ENCODE assay signal across 17 cellular contexts in genomic region chr11:120632579-120632978, GRCh38.
DNase-seq lines count a peak whose midpoint lies in the region; ATAC-seq, FAIRE-seq and TF ChIP-seq lines count a peak whose summit lies in the region.
"Had no signal": no experiment of that assay in that cellular context is flagged by ENCODE, and none has a peak within 500 bp of the region (broad histone marks: within the 10 kb centered on the region; RNA-seq: fewer than 3 reads in every experiment).

No MANE protein-coding gene starts in this region.

- no peak overlapping the region for H3K9ac ChIP-seq in OCI-LY3 (ENCODE audit: low read length)
- no peak overlapping the region for H3K9ac ChIP-seq in keratinocyte (ENCODE audit: control insufficient read depth, extremely low read depth, insufficient read depth, low read length)
- H3K9ac ChIP-seq: parathyroid adenoma had no signal

- TF ChIP-seq CTCF in GM12874 (IDR thresholded peaks at IDR 0.05; ENCODE audit: insufficient read depth, low read depth, low read length) (peak; percentile 64), OCI-LY3 (IDR thresholded peaks at IDR 0.05; ENCODE audit: low read depth, low read length) (peak; percentile 37), keratinocyte (optimal IDR thresholded peaks at IDR 0.05 in 1 of 3, IDR thresholded peaks at IDR 0.05 in 1 of 3, conservative IDR thresholded peaks at IDR 0.05 in 1 of 3; ENCODE audit: extremely low read depth in 1 of 3, insufficient read depth in 2 of 3, low read length in 3 of 3) (peak in 2 of 3 experiments; percentile 26 to 30)

- no peak for DNase-seq in keratinocyte (ENCODE audit: low read depth, low spot score)
- DNase-seq in activated T-cell treated with anti-CD3 and anti-CD28 coated beads, Interleukin-2, amount 50 U/mL, for 72 hours: no peak
- no peak for DNase-seq in NCI-H146 treated with DMSO at 0.1 percent for 48 hours (lab: John Stamatoyannopoulos, UW; ENCODE audit: unreplicated experiment)
- DNase-seq in superior temporal gyrus (ENCODE audit: extremely low spot score): no peak
- DNase-seq: activated CD4-positive, alpha-beta T cell treated with anti-CD3 and anti-CD28 coated beads, Interleukin-2, amount 50 U/mL, for 1 hour; activated gamma-delta T cell treated with Interleukin-2 at 50 U/mL for 16 hours; DMS153; NCI-H2171; thyroid gland had no signal

- H3K9me3 Mint-ChIP-seq in activated T-cell treated with anti-CD3 and anti-CD28 coated beads, Interleukin-2, amount 50 U/mL, for 72 hours: no peaks in the 10 kb centered on the region

- H4K20me1 ChIP-seq in OCI-LY3 (ENCODE audit: insufficient read depth, low read length) (no peaks in the 10 kb centered on the region), keratinocyte (ENCODE audit: control insufficient read depth, extremely low read depth, insufficient read depth, low read length) (no peaks in the 10 kb centered on the region)

- no peaks in the 10 kb centered on the region for H3K4me1 Mint-ChIP-seq in activated T-cell treated with anti-CD3 and anti-CD28 coated beads, Interleukin-2, amount 50 U/mL, for 72 hours (ENCODE audit: low read depth)

- no peak overlapping the region for H3K27ac Mint-ChIP-seq in activated T-cell treated with anti-CD3 and anti-CD28 coated beads, Interleukin-2, amount 50 U/mL, for 72 hours

- no peak overlapping the region for H3K4me3 Mint-ChIP-seq in activated T-cell treated with anti-CD3 and anti-CD28 coated beads, Interleukin-2, amount 50 U/mL, for 72 hours

- peak; percentile 54 for ATAC-seq in GM21723 (IDR thresholded peaks at IDR 0.05; ENCODE audit: unreplicated experiment)
- ATAC-seq in activated T-cell treated with anti-CD3 and anti-CD28 coated beads, Interleukin-2, amount 50 U/mL, for 72 hours (replicated peaks in 1 of 2): no peak
- no peak for ATAC-seq in HG02588 (IDR thresholded peaks at IDR 0.05; ENCODE audit: unreplicated experiment)
- ATAC-seq: gastroesophageal sphincter had no signal

- no peak overlapping the region for H3K4me2 ChIP-seq in OCI-LY3 (ENCODE audit: low read length)
- no peak overlapping the region for H3K4me2 ChIP-seq in keratinocyte (ENCODE audit: control insufficient read depth, extremely low read depth, insufficient read depth, low read depth, low read length)

- H3K79me2 ChIP-seq in OCI-LY3 (ENCODE audit: low read length) (no peaks in the 10 kb centered on the region), keratinocyte (ENCODE audit: control insufficient read depth, insufficient read depth, low read length) (no peaks in the 10 kb centered on the region)
- H3K79me2 ChIP-seq: parathyroid adenoma had no signal

- H2AFZ ChIP-seq in OCI-LY3 (ENCODE audit: low read depth, low read length): no peak overlapping the region
- no peak overlapping the region for H2AFZ ChIP-seq in keratinocyte (ENCODE audit: control insufficient read depth, low read length)
- H2AFZ ChIP-seq: parathyroid adenoma had no signal

- no peaks in the 10 kb centered on the region for H3K9me3 ChIP-seq in OCI-LY3 (ENCODE audit: insufficient read depth, low read length)
- H3K9me3 ChIP-seq in keratinocyte (ENCODE audit: control insufficient read depth, low read depth, low read length): no peaks in the 10 kb centered on the region
- H3K9me3 ChIP-seq: gastroesophageal sphincter, SJSA1, thyroid gland had no signal

- no peaks in the 10 kb centered on the region for H3K27me3 ChIP-seq in OCI-LY3 (ENCODE audit: low read depth, low read length)
- H3K27me3 ChIP-seq in keratinocyte (ENCODE audit: control insufficient read depth, extremely low read depth, insufficient read depth, low read length): peaks cover 32% of the 10 kb centered on the region
- H3K27me3 ChIP-seq: SJSA1, thyroid gland had no signal

- FAIRE-seq in keratinocyte (lab: Jason Lieb, UNC): no peak
- FAIRE-seq: colon had no signal

- H3K36me3 ChIP-seq in OCI-LY3 (replicated peaks; ENCODE audit: low read depth, low read length) (no peaks in the 10 kb centered on the region), keratinocyte (ENCODE audit: control insufficient read depth in 2 of 2, extremely low read depth in 1 of 2, insufficient read depth in 2 of 2, low read length in 2 of 2) (no peaks in the 10 kb centered on the region)
- H3K36me3 ChIP-seq: gastroesophageal sphincter, SJSA1, thyroid gland had no signal

- H3K9me1 ChIP-seq in keratinocyte (ENCODE audit: control insufficient read depth, extremely low read depth, insufficient read depth, low read length): no peaks in the 10 kb centered on the region

- H3K4me1 ChIP-seq in OCI-LY3 (ENCODE audit: low read length): peaks cover 19% of the 10 kb centered on the region
- H3K4me1 ChIP-seq in keratinocyte (ENCODE audit: control insufficient read depth, extremely low read depth, insufficient read depth, low read length): no peaks in the 10 kb centered on the region
- H3K4me1 ChIP-seq: gastroesophageal sphincter, parathyroid adenoma, SJSA1, thyroid gland had no signal

- H3K4me3 ChIP-seq in OCI-LY3 (ENCODE audit: low read length) (no peak overlapping the region), keratinocyte (ENCODE audit: control insufficient read depth in 2 of 3, extremely low read depth in 1 of 3, insufficient read depth in 2 of 3, low read depth in 1 of 3, low read length in 3 of 3) (no peak overlapping the region)
- H3K4me3 ChIP-seq: gastroesophageal sphincter, SJSA1, thyroid gland had no signal

- no peak overlapping the region for H3K27ac ChIP-seq in OCI-LY3 (ENCODE audit: low read length)
- no peak overlapping the region for H3K27ac ChIP-seq in keratinocyte (ENCODE audit: control insufficient read depth, insufficient read depth, low read length)
- H3K27ac ChIP-seq: gastroesophageal sphincter, parathyroid adenoma, SJSA1, thyroid gland had no signal

- peaks cover 17% of the 10 kb centered on the region for H3K27me3 Mint-ChIP-seq in activated T-cell treated with anti-CD3 and anti-CD28 coated beads, Interleukin-2, amount 50 U/mL, for 72 hours (ENCODE audit: low read depth)

- dilution Hi-C loops in keratinocyte (cut with MboI; ENCODE audit: extremely low pct_ligation_motif_present, low sequenced_read_pairs): no loop called here

- H3K36me3 Mint-ChIP-seq in activated T-cell treated with anti-CD3 and anti-CD28 coated beads, Interleukin-2, amount 50 U/mL, for 72 hours (ENCODE audit: insufficient read depth in 2 of 2): no peaks in the 10 kb centered on the region
